1 cellular context compared by ENCODE assay signal in genomic region chrX:80430826-80431501, GRCh38.
TF ChIP-seq lines count a peak whose summit lies in the region.

No MANE protein-coding gene starts in this region.

TF ChIP-seq in GM23338, 12 proteins besides CTCF, POLR2A, EP300 and RAD21 (continued from another document):
- TF ChIP-seq POLR2AphosphoS5 (IDR thresholded peaks at IDR 0.05; ENCODE audit: low read depth) (no peak), ZNF331 (CRISPR knock-in tag; IDR thresholded peaks at IDR 0.05; ENCODE audit: low read depth) (no peak)
